In genomic region chr20:10434467-10434831, GRCh38 we compare ENCODE assay signal across 8 cellular contexts. TPM values are rescaled to one million over a fixed set of nuclear protein-coding genes. Genes with fewer than 3 reads are reported as not detected.
DNase-seq lines count a peak whose midpoint lies in the region; ATAC-seq and TF ChIP-seq lines count a peak whose summit lies in the region.

No MANE protein-coding gene starts in this region.

- peak overlapping the region; percentile 73 for H3K4me3 ChIP-seq in mesodermal cell (ENCODE audit: extremely low read depth, insufficient read depth, low read length, poor library complexity, severe bottlenecking)

- peak; percentile 35 for ATAC-seq in GM21360 (IDR thresholded peaks at IDR 0.05; ENCODE audit: unreplicated experiment)

- H3K4me1 ChIP-seq in mesodermal cell (ENCODE audit: control insufficient read depth, insufficient read depth, low read length, poor library complexity, severe bottlenecking), result no peaks in the 10 kb centered on the region

- H3K4me3 Mint-ChIP-seq in endothelial cell (ENCODE audit: unreplicated experiment), result peak overlapping the region; percentile 90

- peaks cover 7% of the 10 kb centered on the region for H3K36me3 ChIP-seq in mesodermal cell (ENCODE audit: control insufficient read depth, insufficient read depth, low read length)

- H3K9me3 Mint-ChIP-seq in endothelial cell (ENCODE audit: unreplicated experiment), result no peaks in the 10 kb centered on the region

- peaks cover 8% of the 10 kb centered on the region for H3K27me3 Mint-ChIP-seq in endothelial cell (ENCODE audit: unreplicated experiment)

- peak overlapping the region; percentile 87 for H3K27ac ChIP-seq in mesodermal cell (ENCODE audit: low read depth, low read length, severe bottlenecking)

- peak overlapping the region; percentile 92 for H3K27ac Mint-ChIP-seq in endothelial cell (ENCODE audit: unreplicated experiment)

- DNase-seq in CMK (ENCODE audit: low read depth) (peak; percentile 99), HT1080 (ENCODE audit: low read depth) (peak; percentile 97), NOMO-1 treated with dmso at 0.1 percent for 144 hours (lab: John Stamatoyannopoulos, UW; ENCODE audit: unreplicated experiment) (peak; percentile 79), endothelial cell (ENCODE audit: low spot score) (peak; percentile 88)
- DNase-seq in activated CD8-positive, alpha-beta memory T cell treated with anti-CD3 and anti-CD28 coated beads, Interleukin-2, amount 50 U/mL, for 1 hour (ENCODE audit: extremely low read depth), result peak; percentile 50
- DNase-seq in stimulated activated CD8-positive, alpha-beta memory T cell treated with anti-CD3 and anti-CD28 coated beads, Interleukin-15, amount 100 ng/mL, for 24 hours (ENCODE audit: low read depth), result peak; percentile 34

- H3K36me3 Mint-ChIP-seq in endothelial cell (ENCODE audit: low read depth, unreplicated experiment), result no peaks in the 10 kb centered on the region

- no peaks in the 10 kb centered on the region for H3K9me3 ChIP-seq in mesodermal cell (ENCODE audit: control insufficient read depth, low read length)

- peaks cover 16% of the 10 kb centered on the region for H3K4me1 Mint-ChIP-seq in endothelial cell (ENCODE audit: unreplicated experiment)

- TF ChIP-seq CTCF in endothelial cell (IDR thresholded peaks at IDR 0.05; ENCODE audit: unreplicated experiment), result no peak

- 0% methylated on average over 13 to 16 of the region's 17 CpGs for WGBS in mesodermal cell (ENCODE audit: insufficient coverage in 2 of 2), 2 experiments

RNA-seq across cellular contexts. Expression of gene MKKS, which starts 0.4 kb away (rescaled TPM):
- 8.6 and 14.8 TPM in 2 replicates for total RNA-seq in HT1080 (2014; rRNA removed; shearing (Covaris generic))
- 15.0 and 16.8 TPM in 2 replicates for polyA plus RNA-seq in HT1080 (2015; cell fraction: cytosol; rRNA removed)
- polyA plus RNA-seq in HT1080 (2015; cell fraction: nucleus; rRNA removed), result 10.8 and 13.5 TPM in 2 replicates
- 10.6 TPM for total RNA-seq in endothelial cell (ENCODE audit: unreplicated experiment)
- 15.2 TPM for polyA plus RNA-seq in mesodermal cell (2013, experiment 1 of 2)
- polyA plus RNA-seq in mesodermal cell (2013, experiment 2 of 2), result 13.4 TPM

RNA-seq across cellular contexts. Expression of gene SLX4IP, which starts 0.7 kb away (rescaled TPM):
- total RNA-seq in HT1080 (2014; rRNA removed; shearing (Covaris generic)), result 3.7 and 3.9 TPM in 2 replicates
- polyA plus RNA-seq in HT1080 (2015; cell fraction: cytosol; rRNA removed), result 1.5 and 2.5 TPM in 2 replicates
- polyA plus RNA-seq in HT1080 (2015; cell fraction: nucleus; rRNA removed), result 4.2 and 5.5 TPM in 2 replicates
- total RNA-seq in endothelial cell (ENCODE audit: unreplicated experiment), result 6.8 TPM
- polyA plus RNA-seq in mesodermal cell (2013, experiment 1 of 2), result 3.5 TPM
- polyA plus RNA-seq in mesodermal cell (2013, experiment 2 of 2), result 4.1 TPM

Comparison
In these comparisons a context has a peak if more than half of its experiments do, and no peak if none do; other contexts are left out.
1. Peak in every context shown above with its lines: DNase-seq, ATAC-seq, H3K4me3 ChIP-seq and H3K27ac ChIP-seq.
2. DNase-seq: peak in every context shown above with its lines; median percentile 99 in CMK; 97 in HT1080; 88 in endothelial cell; 79 in NOMO-1 treated with dmso at 0.1 percent for 144 hours; 50 in activated CD8-positive, alpha-beta memory T cell treated with anti-CD3 and anti-CD28 coated beads, Interleukin-2, amount 50 U/mL, for 1 hour; 34 in stimulated activated CD8-positive, alpha-beta memory T cell treated with anti-CD3 and anti-CD28 coated beads, Interleukin-15, amount 100 ng/mL, for 24 hours.